ENCODE assay signal across 28 cellular contexts in the genomic region with DNA sequence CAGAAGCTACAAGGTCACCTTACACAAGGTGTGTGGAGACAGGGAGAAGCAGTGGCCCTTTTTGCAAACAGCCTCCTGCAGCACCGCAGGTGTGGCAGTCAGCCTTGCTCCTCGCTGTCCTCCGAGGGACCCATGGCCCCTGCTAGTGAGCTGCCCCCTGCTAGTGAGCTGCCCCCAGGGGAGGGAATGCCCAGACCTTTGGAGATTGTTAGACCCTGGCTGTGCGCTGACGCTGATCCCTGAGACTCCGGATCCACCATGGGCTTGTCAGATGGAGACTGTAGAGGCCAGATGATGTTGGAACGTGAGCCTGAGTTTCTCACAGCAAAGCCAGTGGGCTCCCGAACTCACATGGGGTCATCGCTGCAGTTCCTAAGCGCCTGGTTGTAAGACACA.
"Had no signal": no experiment of that assay in that cellular context is flagged by ENCODE, and none has a peak within 500 bp of the region (broad histone marks: within the 10 kb centered on the region; RNA-seq: fewer than 3 reads in every experiment).

No MANE protein-coding gene starts in this region.

- DNase-seq: heart left ventricle; hypothalamus; immature natural killer cell; kidney; left colon; lower lobe of right lung; mammary epithelial cell; mesenchymal stem cell; naive B cell; occipital lobe; right lobe of liver; stimulated activated CD4-positive, alpha-beta T cell treated with anti-CD3 and anti-CD28 coated beads, Interleukin-1b, Interleukin-23, amount 100 ng/mL, for 48 hours; stimulated activated CD4-positive, alpha-beta T cell treated with anti-CD3 and anti-CD28 coated beads, Interleukin-2, amount 100 ng/mL, for 48 hours; stimulated activated naive CD4-positive, alpha-beta T cell; tibial artery had no signal

- H3K9ac ChIP-seq: parathyroid adenoma had no signal

- H3K27ac ChIP-seq: heart left ventricle, left lung, lower lobe of right lung, neutrophil, parathyroid adenoma, right atrium auricular region, right lobe of liver, suprapubic skin, thoracic aorta, tibial artery, vagina had no signal

- H3K4me1 ChIP-seq: heart left ventricle, left lung, lower lobe of right lung, parathyroid adenoma, right atrium auricular region, right lobe of liver, suprapubic skin, tibial artery, vagina had no signal

- H3K9me3 Mint-ChIP-seq: stimulated activated naive CD8-positive, alpha-beta T cell treated with anti-CD3 and anti-CD28 coated beads, Interleukin-15, Interleukin-2, amounts not matched to agents 100 ng/mL and 50 ng/mL, for 24 hours; type B pancreatic cell had no signal

- H3K79me2 ChIP-seq: parathyroid adenoma had no signal

- H3K36me3 Mint-ChIP-seq: immature natural killer cell, naive B cell, type B pancreatic cell had no signal

- H3K4me3 Mint-ChIP-seq: immature natural killer cell; nephron; neural crest cell; stimulated activated naive CD8-positive, alpha-beta T cell treated with anti-CD3 and anti-CD28 coated beads, Interleukin-15, Interleukin-2, amounts not matched to agents 100 ng/mL and 50 ng/mL, for 24 hours; type B pancreatic cell had no signal

- H3K4me1 Mint-ChIP-seq: immature natural killer cell, naive B cell, neural crest cell had no signal

- H3K27me3 ChIP-seq: right atrium auricular region, right lobe of liver, vagina had no signal

- ATAC-seq: heart left ventricle, left colon, left lung, lower lobe of right lung had no signal

- H3K4me2 ChIP-seq: smooth muscle cell had no signal

- H3K36me3 ChIP-seq: heart left ventricle, left lung, lower lobe of right lung, neutrophil, right atrium auricular region, right lobe of liver, suprapubic skin, thoracic aorta, tibial artery, vagina had no signal

- H2AFZ ChIP-seq: parathyroid adenoma had no signal

- H3K9me3 ChIP-seq: heart left ventricle, left lung, lower lobe of right lung, neutrophil, right atrium auricular region, right lobe of liver, suprapubic skin, thoracic aorta, tibial artery, vagina had no signal

- H3K4me3 ChIP-seq: heart left ventricle, left lung, lower lobe of right lung, right atrium auricular region, right lobe of liver, smooth muscle cell, suprapubic skin, thoracic aorta, tibial artery, vagina had no signal

- H3K27ac Mint-ChIP-seq: immature natural killer cell; naive B cell; nephron; progenitor cell of endocrine pancreas; stimulated activated naive CD8-positive, alpha-beta T cell treated with anti-CD3 and anti-CD28 coated beads, Interleukin-15, Interleukin-2, amounts not matched to agents 100 ng/mL and 50 ng/mL, for 24 hours; type B pancreatic cell had no signal
